In the genomic region with DNA sequence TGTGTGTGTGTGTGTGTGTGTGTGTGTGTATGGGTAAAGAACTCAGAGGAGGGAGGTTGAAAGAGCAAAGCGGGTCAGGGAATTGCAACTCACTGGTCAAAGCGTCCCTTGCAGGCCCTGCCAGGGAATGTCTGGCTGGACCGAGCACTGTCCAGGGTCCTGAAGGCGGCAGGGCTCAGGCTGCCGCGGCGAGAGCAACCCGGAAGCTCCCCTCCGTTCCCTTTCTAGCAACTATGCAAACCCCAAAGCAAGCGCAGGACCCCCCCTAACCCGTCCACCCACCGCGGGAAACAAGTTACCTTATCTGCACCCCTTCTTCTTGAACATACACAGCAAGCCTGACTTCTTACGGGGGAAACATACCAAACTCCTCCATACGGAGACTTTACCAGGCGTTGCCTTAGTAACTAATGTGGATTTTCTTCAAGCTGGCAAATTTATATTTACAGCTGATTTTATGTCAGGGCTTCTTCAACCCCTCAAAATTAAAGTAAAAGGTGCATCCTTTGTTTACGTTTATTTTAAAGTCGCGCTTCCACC, we compare ENCODE assay signal across 9 cellular contexts. TPM values are rescaled to one million over a fixed set of nuclear protein-coding genes. Genes with fewer than 3 reads are reported as not detected.
A peak's percentile ranks its signal among the peaks of the same experiment; 100 is the strongest.
DNase-seq lines count a peak whose midpoint lies in the region; TF ChIP-seq lines count a peak whose summit lies in the region.
"Had no signal": no experiment of that assay in that cellular context is flagged by ENCODE, and none has a peak within 500 bp of the region (broad histone marks: within the 10 kb centered on the region; RNA-seq: fewer than 3 reads in every experiment).

No MANE protein-coding gene starts in this region.

- POLR2A ChIA-PET in HEK293 (lab: Yijun Ruan, JAX): no interaction called here

- no peaks in the 10 kb centered on the region for H3K9me3 ChIP-seq in HEK293 (ENCODE audit: control insufficient read depth, insufficient read depth, low read depth, low read length)
- no peaks in the 10 kb centered on the region for H3K9me3 ChIP-seq in vagina

- H3K27ac ChIP-seq in HEK293 (ENCODE audit: extremely low read depth, low read depth, low read length) (no peak overlapping the region), brain microvascular endothelial cell (no peak overlapping the region), vagina (no peak overlapping the region)
- H3K27ac ChIP-seq: PC-9 had no signal

- intact Hi-C loops in vagina (cut with DNase I): no loop called here

- H3K27me3 ChIP-seq in brain microvascular endothelial cell (replicated peaks): peaks cover 10% of the 10 kb centered on the region
- H3K27me3 ChIP-seq in vagina: no peaks in the 10 kb centered on the region

- DNase-seq in G401 (ENCODE audit: low spot score) (peak; percentile 78), brain microvascular endothelial cell (peak; percentile 24), iPS-NIHi11 (ENCODE audit: low spot score) (peak; percentile 89), vagina (ENCODE audit: extremely low spot score in 2 of 2) (no peak), NCI-H2107 (lab: John Stamatoyannopoulos, UW) (no peak)
- DNase-seq in stimulated activated CD4-positive, alpha-beta T cell treated with anti-CD3 and anti-CD28 coated beads, Interleukin-12 subunit alpha, Interleukin-12 subunit beta, amount 100 ng/mL, for 48 hours (ENCODE audit: low read depth in 2 of 3, low spot score in 1 of 3): peak; percentile 3 to 13 (median 3)

- no peak for TF ChIP-seq POLR2A in vagina (IDR thresholded peaks at IDR 0.05)

- no peaks in the 10 kb centered on the region for H3K4me1 ChIP-seq in HEK293 (ENCODE audit: control insufficient read depth, insufficient read depth, low read length)
- H3K4me1 ChIP-seq in vagina: no peaks in the 10 kb centered on the region

- peak overlapping the region; percentile 28 for H3K4me3 ChIP-seq in HEK293 (ENCODE audit: low read depth, low read length)
- no peak overlapping the region for H3K4me3 ChIP-seq in brain microvascular endothelial cell (ENCODE audit: low read depth, low read length)
- no peak overlapping the region for H3K4me3 ChIP-seq in vagina
- H3K4me3 ChIP-seq: PC-9 had no signal

- no peak for TF ChIP-seq CTCF in HEK293 (tag by site-specific recombination; IDR thresholded peaks at IDR 0.05)
- TF ChIP-seq CTCF in brain microvascular endothelial cell (IDR thresholded peaks at IDR 0.05; ENCODE audit: low read depth, low read length, missing control alignments): no peak
- no peak for TF ChIP-seq CTCF in vagina (IDR thresholded peaks at IDR 0.05)

- CTCF ChIA-PET in HEK293 (lab: Yijun Ruan, JAX): interaction anchor here (2.1 kb wide), 1 partner anchor 9 kb away, joined by 7 read pairs; no protein-coding TSS in a partner anchor

- in situ Hi-C loops in G401 (cut with HindIII; ENCODE audit: low sequenced_read_pairs) (no loop called here), brain microvascular endothelial cell (cut with HindIII; ENCODE audit: low pct_ligation_motif_present, low sequenced_read_pairs) (no loop called here)

- H3K36me3 ChIP-seq in HEK293 (ENCODE audit: control insufficient read depth in 2 of 2, insufficient read depth in 1 of 2, low read length in 2 of 2) (no peaks in the 10 kb centered on the region), brain microvascular endothelial cell (replicated peaks) (no peaks in the 10 kb centered on the region), vagina (no peaks in the 10 kb centered on the region)

TF ChIP-seq in HEK293, 187 proteins besides CTCF, POLR2A, EP300 and RAD21 (continues in another document):
- TF ChIP-seq HOXD13 (CRISPR knock-in tag; IDR thresholded peaks at IDR 0.05; ENCODE audit: borderline replicate concordance): 0 out of 2 replicates have a peak, but pooled peaks have one; percentile 46
- peak; percentile 86 for TF ChIP-seq ZBTB48 (tag by site-specific recombination; IDR thresholded peaks at IDR 0.05)
- peak; percentile 53; the same call in 1 of the 2 replicates for TF ChIP-seq PBX3 (CRISPR knock-in tag; IDR thresholded peaks at IDR 0.05)
- peak; percentile 39; the same call in 1 of the 2 replicates for TF ChIP-seq HOXC10 (CRISPR knock-in tag; IDR thresholded peaks at IDR 0.05)
- TF ChIP-seq ZNF112 (tag by site-specific recombination; IDR thresholded peaks at IDR 0.05): no peak
- peak; percentile 65; the same call in 1 of the 2 replicates for TF ChIP-seq MEIS1 (CRISPR knock-in tag; IDR thresholded peaks at IDR 0.05; ENCODE audit: borderline replicate concordance)
- TF ChIP-seq ZNF701 (tag by site-specific recombination; IDR thresholded peaks at IDR 0.05): no peak

TF ChIP-seq in PFSK-1, 5 proteins besides CTCF, POLR2A, EP300 and RAD21:
- TF ChIP-seq, protein P1, sequence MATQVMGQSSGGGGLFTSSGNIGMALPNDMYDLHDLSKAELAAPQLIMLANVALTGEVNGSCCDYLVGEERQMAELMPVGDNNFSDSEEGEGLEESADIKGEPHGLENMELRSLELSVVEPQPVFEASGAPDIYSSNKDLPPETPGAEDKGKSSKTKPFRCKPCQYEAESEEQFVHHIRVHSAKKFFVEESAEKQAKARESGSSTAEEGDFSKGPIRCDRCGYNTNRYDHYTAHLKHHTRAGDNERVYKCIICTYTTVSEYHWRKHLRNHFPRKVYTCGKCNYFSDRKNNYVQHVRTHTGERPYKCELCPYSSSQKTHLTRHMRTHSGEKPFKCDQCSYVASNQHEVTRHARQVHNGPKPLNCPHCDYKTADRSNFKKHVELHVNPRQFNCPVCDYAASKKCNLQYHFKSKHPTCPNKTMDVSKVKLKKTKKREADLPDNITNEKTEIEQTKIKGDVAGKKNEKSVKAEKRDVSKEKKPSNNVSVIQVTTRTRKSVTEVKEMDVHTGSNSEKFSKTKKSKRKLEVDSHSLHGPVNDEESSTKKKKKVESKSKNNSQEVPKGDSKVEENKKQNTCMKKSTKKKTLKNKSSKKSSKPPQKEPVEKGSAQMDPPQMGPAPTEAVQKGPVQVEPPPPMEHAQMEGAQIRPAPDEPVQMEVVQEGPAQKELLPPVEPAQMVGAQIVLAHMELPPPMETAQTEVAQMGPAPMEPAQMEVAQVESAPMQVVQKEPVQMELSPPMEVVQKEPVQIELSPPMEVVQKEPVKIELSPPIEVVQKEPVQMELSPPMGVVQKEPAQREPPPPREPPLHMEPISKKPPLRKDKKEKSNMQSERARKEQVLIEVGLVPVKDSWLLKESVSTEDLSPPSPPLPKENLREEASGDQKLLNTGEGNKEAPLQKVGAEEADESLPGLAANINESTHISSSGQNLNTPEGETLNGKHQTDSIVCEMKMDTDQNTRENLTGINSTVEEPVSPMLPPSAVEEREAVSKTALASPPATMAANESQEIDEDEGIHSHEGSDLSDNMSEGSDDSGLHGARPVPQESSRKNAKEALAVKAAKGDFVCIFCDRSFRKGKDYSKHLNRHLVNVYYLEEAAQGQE (IDR thresholded peaks at IDR 0.05; ENCODE audit: insufficient read depth in 1 of 2, low read depth in 2 of 2, low read length in 2 of 2): peak; percentile 98 to 99
- TF ChIP-seq TAF1 (IDR thresholded peaks at IDR 0.05; ENCODE audit: borderline replicate concordance, insufficient read depth, low read length): no peak
- TF ChIP-seq SIN3A (IDR thresholded peaks at IDR 0.05; ENCODE audit: borderline replicate concordance, insufficient read depth, low read length): peak; percentile 68; the same call in 1 of the 2 replicates
- TF ChIP-seq POLR2AphosphoS5 (IDR thresholded peaks at IDR 0.05; ENCODE audit: low read depth, low read length): no peak
- peak; percentile 41 for TF ChIP-seq FOXP2 (optimal IDR thresholded peaks at IDR 0.05; ENCODE audit: borderline replicate concordance, extremely low read depth, extremely low read length, insufficient read depth)

RNA-seq across cellular contexts. Expression of gene GRM1, which starts 0.5 kb away (rescaled TPM):
- total RNA-seq in G401 (2014; rRNA removed; shearing (Covaris generic)): not detected in 2 replicates
- polyA plus RNA-seq in PFSK-1 (2012; ENCODE audit: insufficient read length, low read depth): 1.4 TPM
- not detected for total RNA-seq in vagina

Comparison
In these comparisons a context has a peak if more than half of its experiments do, and no peak if none do; other contexts are left out.
1. DNase-seq: peak in G401 (single experiment), brain microvascular endothelial cell (single experiment), iPS-NIHi11 (single experiment) and stimulated activated CD4-positive, alpha-beta T cell treated with anti-CD3 and anti-CD28 coated beads, Interleukin-12 subunit alpha, Interleukin-12 subunit beta, amount 100 ng/mL, for 48 hours (3 of 3); none in vagina (0 of 2) and NCI-H2107 (single experiment).